Comparison of ENCODE assay signal across 21 cellular contexts in genomic region chr20:19491241-19491640, GRCh38.
"Had no signal": no experiment of that assay in that cellular context is flagged by ENCODE, and none has a peak within 500 bp of the region (broad histone marks: within the 10 kb centered on the region; RNA-seq: fewer than 3 reads in every experiment).

No MANE protein-coding gene starts in this region.

- H3K4me1 ChIP-seq: foreskin keratinocyte, gastroesophageal sphincter, left lung, lower lobe of right lung had no signal

- H3K9me3 ChIP-seq: esophagus muscularis mucosa, gastroesophageal sphincter, heart left ventricle, left lung, lower lobe of right lung, mucosa of descending colon had no signal

- H3K27ac ChIP-seq: dorsolateral prefrontal cortex, esophagus muscularis mucosa, foreskin keratinocyte, gastroesophageal sphincter, heart left ventricle, left lung, lower lobe of right lung had no signal

- DNase-seq: dermis blood vessel endothelial cell; dorsolateral prefrontal cortex; effector CD4-positive, alpha-beta T cell; effector memory CD4-positive, alpha-beta T cell; foreskin keratinocyte; heart left ventricle; hippocampal formation; left cardiac atrium; left lung; left ventricle myocardium superior; lower lobe of right lung; mesenchymal stem cell; mucosa of descending colon had no signal

- H3K4me3 ChIP-seq: coronary artery, dorsolateral prefrontal cortex, esophagus muscularis mucosa, gastroesophageal sphincter, heart left ventricle, left lung, lower lobe of right lung, mucosa of descending colon had no signal

- H3K27me3 ChIP-seq: esophagus muscularis mucosa, gastroesophageal sphincter, left lung had no signal

- H3K36me3 ChIP-seq: esophagus muscularis mucosa, gastroesophageal sphincter, heart left ventricle, left lung, lower lobe of right lung had no signal

- FAIRE-seq: colon, endothelial cell of umbilical vein, frontal cortex, islet of Langerhans, keratinocyte had no signal
